In the genomic region with DNA sequence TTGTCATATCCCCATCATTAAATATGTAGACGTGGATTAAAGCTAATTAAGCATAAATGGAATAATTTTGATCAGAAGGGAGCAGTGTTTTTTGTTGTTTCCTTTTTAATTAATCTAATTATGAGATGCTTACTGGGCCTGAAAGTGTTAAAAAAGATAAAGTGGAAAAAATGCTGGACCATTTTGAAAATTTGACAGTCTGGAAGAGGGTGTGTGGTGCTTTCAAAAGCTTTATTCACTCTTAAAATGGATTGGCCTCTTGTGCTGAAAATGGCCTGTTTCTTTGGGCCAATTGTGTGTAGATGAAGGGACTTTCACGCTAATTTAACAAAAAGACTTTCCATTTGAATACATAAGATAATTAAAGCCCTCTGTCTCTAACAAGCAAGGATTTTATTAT, we compare ENCODE assay signal across 9 cellular contexts. TPM values are rescaled to one million over a fixed set of nuclear protein-coding genes. Genes with fewer than 3 reads are reported as not detected.
DNase-seq lines count a peak whose midpoint lies in the region; ATAC-seq and TF ChIP-seq lines count a peak whose summit lies in the region.
"Had no signal": no experiment of that assay in that cellular context is flagged by ENCODE, and none has a peak within 500 bp of the region (broad histone marks: within the 10 kb centered on the region; RNA-seq: fewer than 3 reads in every experiment).

No MANE protein-coding gene starts in this region.

- no peak for DNase-seq in left ventricle myocardium inferior
- DNase-seq in Right ventricle myocardium inferior (ENCODE audit: missing footprints): no peak
- DNase-seq in MCF 10A (ENCODE audit: unreplicated experiment): no peak
- DNase-seq in aorta: no peak
- DNase-seq in 8988T: no peak
- DNase-seq: GF-D8 had no signal

- CTCF ChIA-PET in MCF 10A (lab: Yijun Ruan, JAX): interaction anchor here (0.7 to 1.2 kb wide), 3 partner anchors 11 to 211 kb away, joined by 3 read pairs; no protein-coding TSS in a partner anchor

- peaks cover 50% of the 10 kb centered on the region for H3K4me1 Mint-ChIP-seq in MCF 10A (ENCODE audit: insufficient read depth, unreplicated experiment)

- POLR2A ChIA-PET in MCF 10A (lab: Yijun Ruan, JAX): interaction anchor here (0.7 to 6.4 kb wide), 25 partner anchors 9 to 869 kb away, joined by 3 to 171 read pairs (median 5); a partner anchor contains a TSS

- H3K9me3 Mint-ChIP-seq in MCF 10A (ENCODE audit: unreplicated experiment): no peaks in the 10 kb centered on the region

- H3K4me1 ChIP-seq in left ventricle myocardium inferior (peaks cover 93% of the 10 kb centered on the region), mesodermal cell (ENCODE audit: control insufficient read depth, insufficient read depth, low read length, poor library complexity, severe bottlenecking) (peaks cover 47% of the 10 kb centered on the region), aorta (ENCODE audit: control insufficient read depth in 1 of 2, insufficient read depth in 2 of 2, low read length in 2 of 2) (peaks cover 5 to 12% of the 10 kb centered on the region in 2 donors)

- no peaks in the 10 kb centered on the region for H3K9me3 ChIP-seq in left ventricle myocardium inferior (replicated peaks)
- no peaks in the 10 kb centered on the region for H3K9me3 ChIP-seq in mesodermal cell (ENCODE audit: control insufficient read depth, low read length)
- H3K9me3 ChIP-seq in aorta (ENCODE audit: control insufficient read depth, low read length): no peaks in the 10 kb centered on the region

- no peaks in the 10 kb centered on the region for H3K27me3 ChIP-seq in left ventricle myocardium inferior (ENCODE audit: low read depth)
- H3K27me3 ChIP-seq in aorta (ENCODE audit: control insufficient read depth in 1 of 2, insufficient read depth in 2 of 2, low read length in 1 of 2): no peaks in the 10 kb centered on the region

- WGBS in mesodermal cell (ENCODE audit: insufficient coverage in 2 of 2), 2 experiments: no CpG with 5 or more reads among the region's 2 CpGs
- 2 to 4% methylated on average over 2 of the region's 2 CpGs for WGBS in aorta, 2 donors

- no peak for TF ChIP-seq CTCF in left ventricle myocardium inferior (IDR thresholded peaks at IDR 0.05; ENCODE audit: borderline replicate concordance)
- TF ChIP-seq CTCF in MCF 10A (IDR thresholded peaks at IDR 0.05; ENCODE audit: unreplicated experiment): no peak

- peaks cover 18% of the 10 kb centered on the region for H3K36me3 Mint-ChIP-seq in MCF 10A (ENCODE audit: insufficient read depth, unreplicated experiment)

- peak overlapping the region; percentile 93 for H3K27ac ChIP-seq in left ventricle myocardium inferior (replicated peaks)
- peak overlapping the region; percentile 97 for H3K27ac ChIP-seq in mesodermal cell (ENCODE audit: low read depth, low read length, severe bottlenecking)
- peak overlapping the region in 1 of 2 donors; percentile 23 for H3K27ac ChIP-seq in aorta (ENCODE audit: low read depth in 1 of 2, low read length in 2 of 2)

- BruUV-seq in MCF 10A (replicated peaks; lab: Mats Ljungman, UMichigan): no TSS peak

- H3K27me3 Mint-ChIP-seq in MCF 10A (ENCODE audit: insufficient read depth, unreplicated experiment): no peaks in the 10 kb centered on the region

- ATAC-seq in Right ventricle myocardium inferior (no peak), aorta (ENCODE audit: low FRiP score) (no peak), GM18868 (IDR thresholded peaks at IDR 0.05; ENCODE audit: unreplicated experiment) (no peak), GM19397 (IDR thresholded peaks at IDR 0.05; ENCODE audit: unreplicated experiment) (no peak)

- no peaks in the 10 kb centered on the region for H3K36me3 ChIP-seq in left ventricle myocardium inferior
- no peaks in the 10 kb centered on the region for H3K36me3 ChIP-seq in mesodermal cell (ENCODE audit: control insufficient read depth, insufficient read depth, low read length)
- no peaks in the 10 kb centered on the region for H3K36me3 ChIP-seq in aorta (ENCODE audit: control insufficient read depth in 1 of 2, insufficient read depth in 2 of 2, low read length in 1 of 2)

- H3K27ac Mint-ChIP-seq in MCF 10A (ENCODE audit: low read depth, unreplicated experiment): peak overlapping the region; percentile 80

- intact Hi-C loops in left ventricle myocardium inferior (cut with micrococcal nuclease) (no loop called here), Right ventricle myocardium inferior (cut with DNase I) (loop anchor here (5.0 kb wide), 5 partner anchors 33 to 168 kb away; a partner anchor contains a TSS), MCF 10A (cut with micrococcal nuclease) (loop anchor here (2.0 to 5.0 kb wide), 5 partner anchors 58 to 647 kb away; a partner anchor contains a TSS), aorta (cut with DNase I) (loop anchor here in 1 of 2 donors (5.0 kb wide), 1 partner anchor 98 kb away; no protein-coding TSS in a partner anchor)

- H3K4me3 ChIP-seq in left ventricle myocardium inferior (peak overlapping the region; percentile 78), mesodermal cell (ENCODE audit: extremely low read depth, insufficient read depth, low read length, poor library complexity, severe bottlenecking) (peak overlapping the region; percentile 63), aorta (ENCODE audit: low read length in 2 of 2) (peak overlapping the region; percentile 89 to 98)

- H3K4me3 Mint-ChIP-seq in MCF 10A (ENCODE audit: unreplicated experiment): peak overlapping the region; percentile 67

RNA-seq across cellular contexts. Expression of a gene that starts 1.8 kb away (rescaled TPM):
- total RNA-seq in left ventricle myocardium inferior: 43.8 TPM
- total RNA-seq in Right ventricle myocardium inferior: 43.3 TPM
- 27.1 and 39.3 TPM in 2 replicates for total RNA-seq in MCF 10A (2022)
- 16.7 TPM for polyA plus RNA-seq in mesodermal cell (2013, experiment 1 of 2)
- polyA plus RNA-seq in mesodermal cell (2013, experiment 2 of 2): 19.4 TPM
- total RNA-seq in aorta: 10 to 100 TPM; 81.8 to 85.0 TPM
- polyA plus RNA-seq in aorta: 10 to 100 TPM in 1 of 2 donors, 1 to 10 TPM in 1; 2.0 to 10.1 TPM
